22 cellular contexts compared by ENCODE assay signal in the genomic region with DNA sequence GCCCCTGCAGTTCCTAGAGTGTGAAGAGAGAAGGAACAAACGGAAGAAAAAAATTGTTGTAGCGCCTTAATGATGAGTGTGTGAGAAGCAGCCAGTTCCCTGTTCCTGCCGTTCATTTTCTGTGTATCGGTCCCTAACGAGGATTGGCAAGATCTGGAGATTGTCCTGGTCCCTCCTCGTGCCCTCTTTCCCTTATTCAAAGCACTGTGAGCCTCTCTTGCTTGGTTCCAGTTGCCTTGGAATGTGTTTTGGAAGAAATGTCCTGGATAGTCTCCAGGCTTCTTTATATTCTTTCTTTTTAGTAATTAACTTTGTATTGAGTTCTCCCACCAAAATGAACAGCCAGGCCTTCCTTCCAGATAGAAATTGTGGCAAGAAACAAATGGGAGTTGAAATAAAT.
"Had no signal": no experiment of that assay in that cellular context is flagged by ENCODE, and none has a peak within 500 bp of the region (broad histone marks: within the 10 kb centered on the region; RNA-seq: fewer than 3 reads in every experiment).

No MANE protein-coding gene starts in this region.

- H3K4me1 ChIP-seq: left lung, pancreas, right atrium auricular region, testis, tibial artery had no signal

- H3K27ac Mint-ChIP-seq: naive thymus-derived CD8-positive, alpha-beta T cell; nephron progenitor cell; progenitor cell of endocrine pancreas; stimulated activated naive CD8-positive, alpha-beta T cell treated with anti-CD3 and anti-CD28 coated beads, Interleukin-15, amount 100 ng/mL, for 72 hours; type B pancreatic cell had no signal

- H3K27ac ChIP-seq: dorsolateral prefrontal cortex, left lung, pancreas, right atrium auricular region, testis, tibial artery had no signal

- H3K4me3 Mint-ChIP-seq: naive thymus-derived CD8-positive, alpha-beta T cell; nephron progenitor cell; stimulated activated naive CD8-positive, alpha-beta T cell treated with anti-CD3 and anti-CD28 coated beads, Interleukin-15, amount 100 ng/mL, for 72 hours; type B pancreatic cell had no signal

- H3K9me3 Mint-ChIP-seq: naive thymus-derived CD8-positive, alpha-beta T cell; stimulated activated naive CD8-positive, alpha-beta T cell treated with anti-CD3 and anti-CD28 coated beads, Interleukin-15, amount 100 ng/mL, for 72 hours; type B pancreatic cell had no signal

- H3K36me3 ChIP-seq: left lung, pancreas, right atrium auricular region, tibial artery had no signal

- H3K4me3 ChIP-seq: dorsolateral prefrontal cortex, left lung, pancreas, right atrium auricular region, smooth muscle cell, testis, tibial artery had no signal

- H3K27me3 ChIP-seq: left lung, pancreas, right atrium auricular region, testis, tibial artery had no signal

- H3K4me1 Mint-ChIP-seq: naive thymus-derived CD8-positive, alpha-beta T cell; stimulated activated naive CD8-positive, alpha-beta T cell treated with anti-CD3 and anti-CD28 coated beads, Interleukin-15, amount 100 ng/mL, for 72 hours had no signal

- H3K27me3 Mint-ChIP-seq: naive thymus-derived CD8-positive, alpha-beta T cell; stimulated activated naive CD8-positive, alpha-beta T cell treated with anti-CD3 and anti-CD28 coated beads, Interleukin-15, amount 100 ng/mL, for 72 hours had no signal

- H3K36me3 Mint-ChIP-seq: naive thymus-derived CD8-positive, alpha-beta T cell; type B pancreatic cell had no signal

- DNase-seq: cerebellar nuclear complex; dorsolateral prefrontal cortex; effector CD4-positive, alpha-beta T cell; kidney; left lung; mesendoderm; naive thymus-derived CD8-positive, alpha-beta T cell; nephron progenitor cell; occipital lobe; pancreas; stimulated activated CD4-positive, alpha-beta T cell treated with anti-CD3 and anti-CD28 coated beads, Interleukin-12 subunit alpha, Interleukin-12 subunit beta, amount 100 ng/mL, for 4 hours; stimulated activated CD4-positive, alpha-beta T cell treated with anti-CD3 and anti-CD28 coated beads, Interleukin-1b, Interleukin-23, amount 100 ng/mL, for 48 hours; stimulated activated CD4-positive, alpha-beta T cell treated with anti-CD3 and anti-CD28 coated beads, Interleukin-4, amount 100 ng/mL, for 1 hour; stimulated activated CD8-positive, alpha-beta memory T cell treated with anti-CD3 and anti-CD28 coated beads, Interleukin-4, amount 100 ng/mL, for 48 hours; stimulated activated naive CD4-positive, alpha-beta T cell; stimulated activated naive CD8-positive, alpha-beta T cell treated with anti-CD3 and anti-CD28 coated beads, Interleukin-15, amount 100 ng/mL, for 72 hours; testis; tibial artery had no signal

- H3K9me3 ChIP-seq: left lung, pancreas, right atrium auricular region, testis, tibial artery had no signal

- H3K4me2 ChIP-seq: smooth muscle cell had no signal
